8 cellular contexts compared by ENCODE assay signal in the genomic region with DNA sequence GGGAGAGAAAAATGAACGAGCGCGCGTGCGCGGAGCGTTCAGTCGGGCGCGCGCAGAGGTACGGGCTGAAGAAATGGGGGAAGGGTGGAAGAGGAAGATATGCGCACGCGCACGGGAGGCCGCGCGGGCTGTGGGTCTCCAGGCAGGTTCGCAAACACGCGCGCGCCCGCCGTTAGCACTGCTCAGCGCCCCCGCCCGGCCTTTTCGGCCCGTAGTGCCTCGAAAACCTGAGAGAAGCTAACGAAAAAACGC. TPM values are rescaled to one million over a fixed set of nuclear protein-coding genes. Genes with fewer than 3 reads are reported as not detected.
DNase-seq lines count a peak whose midpoint lies in the region; ATAC-seq and TF ChIP-seq lines count a peak whose summit lies in the region.

No MANE protein-coding gene starts in this region.

- TSS peak; percentile 65 for BruUV-seq in IMR-90 (replicated peaks; lab: Mats Ljungman, UMichigan)

- TF ChIP-seq RAD21 in IMR-90 (IDR thresholded peaks at IDR 0.05; ENCODE audit: low read length): no peak

- peak overlapping the region; percentile 94 for H2BK5ac ChIP-seq in IMR-90 (ENCODE audit: low read depth, low read length, poor library complexity, severe bottlenecking)

- H3K36me3 ChIP-seq in IMR-90 (ENCODE audit: control insufficient read depth, insufficient read depth, low read length) (no peaks in the 10 kb centered on the region), OCI-LY1 (ENCODE audit: insufficient read depth, low read length) (peaks cover 38% of the 10 kb centered on the region), mucosa of rectum (ENCODE audit: control insufficient read depth in 2 of 2, insufficient read depth in 2 of 2, low read length in 2 of 2) (no peaks in the 10 kb centered on the region)

- H4K91ac ChIP-seq in IMR-90 (ENCODE audit: insufficient read depth, low read depth, low read length): peak overlapping the region; percentile 98

- H3K9me1 ChIP-seq in IMR-90 (ENCODE audit: insufficient read depth, low read length): peaks cover 3% of the 10 kb centered on the region

- POLR2A ChIA-PET in IMR-90 (lab: Charles Lee; ENCODE audit: unreplicated experiment): interaction anchor here (1.6 kb wide), 1 partner anchor 39 kb away, joined by 8 read pairs; the partner anchor contains the start of gene MTFR2

- 2% methylated on average over 28 of the region's 34 CpGs; no CpG with 5 or more reads in 1 of the 2 experiments for WGBS in IMR-90 (ENCODE audit: extremely low coverage in 2 of 2, insufficient read length in 1 of 2), 2 experiments

- H3K56ac ChIP-seq in IMR-90 (ENCODE audit: extremely low read depth, insufficient read depth, low read length): peak overlapping the region; percentile 94

- peak overlapping the region; percentile 95 for H3K9ac ChIP-seq in IMR-90 (ENCODE audit: low read depth, low read length)
- H3K9ac ChIP-seq in OCI-LY1 (ENCODE audit: low read length): peak overlapping the region; percentile 99
- H3K9ac ChIP-seq in mucosa of rectum (ENCODE audit: low read depth in 1 of 2, low read length in 2 of 2): peak overlapping the region; percentile 99 to 100

- peak overlapping the region; percentile 92 for H3K27ac ChIP-seq in IMR-90 (ENCODE audit: insufficient read depth, low read length)
- peak overlapping the region; percentile 97 for H3K27ac ChIP-seq in OCI-LY1 (ENCODE audit: low read depth, low read length, poor library complexity, severe bottlenecking)
- H3K27ac ChIP-seq in mucosa of rectum (ENCODE audit: low read depth in 2 of 2, low read length in 2 of 2): peak overlapping the region; percentile 100

- H3K4ac ChIP-seq in IMR-90 (ENCODE audit: low read depth, low read length): peak overlapping the region; percentile 98

- TF ChIP-seq POLR2A in IMR-90 (IDR thresholded peaks at IDR 0.05; ENCODE audit: low read depth, low read length) (no peak), erythroblast (IDR thresholded peaks at IDR 0.05; ENCODE audit: low read length) (no peak)

- H3K9me3 ChIP-seq in IMR-90 (ENCODE audit: control insufficient read depth, insufficient read depth, low read length): no peaks in the 10 kb centered on the region
- no peaks in the 10 kb centered on the region for H3K9me3 ChIP-seq in OCI-LY1 (ENCODE audit: low read length)
- H3K9me3 ChIP-seq in mucosa of rectum (ENCODE audit: control insufficient read depth in 2 of 2, low read length in 2 of 2): no peaks in the 10 kb centered on the region

- intact Hi-C loops in IMR-90 (cut with micrococcal nuclease): loop anchor here (5.0 kb wide), 1 partner anchor 503 kb away; the partner anchor contains the start of gene MAP3K5

- peak overlapping the region; percentile 17; the same call in 1 of the 3 replicates for H2BK15ac ChIP-seq in IMR-90 (ENCODE audit: low read depth, low read length)

- H3K18ac ChIP-seq in IMR-90 (ENCODE audit: low read depth, low read length): peak overlapping the region; percentile 86

- CTCF ChIA-PET in IMR-90 (lab: Yijun Ruan, JAX): interaction anchor here (1.1 kb wide), 1 partner anchor 38 kb away, joined by 3 read pairs; no protein-coding TSS in a partner anchor

- H3K27me3 ChIP-seq in IMR-90 (ENCODE audit: control insufficient read depth, insufficient read depth, low read length): no peaks in the 10 kb centered on the region
- H3K27me3 ChIP-seq in OCI-LY1 (ENCODE audit: insufficient read depth, low read length): no peaks in the 10 kb centered on the region
- no peaks in the 10 kb centered on the region for H3K27me3 ChIP-seq in mucosa of rectum (ENCODE audit: control insufficient read depth in 2 of 2, insufficient read depth in 2 of 2, low read length in 2 of 2)

- H2AK5ac ChIP-seq in IMR-90 (ENCODE audit: low read depth, low read length): peak overlapping the region; percentile 95

- peaks cover 48% of the 10 kb centered on the region for H3K79me2 ChIP-seq in OCI-LY1 (ENCODE audit: insufficient read depth, low read length)

- in situ Hi-C loops in IMR-90 (cut with MboI; ENCODE audit: low sequenced_read_pairs): loop anchor here (25.0 kb wide), 1 partner anchor 498 kb away; the partner anchor contains the start of gene MAP3K5

- H4K20me1 ChIP-seq in IMR-90 (ENCODE audit: insufficient read depth, low read length) (peaks cover 52% of the 10 kb centered on the region), OCI-LY1 (ENCODE audit: insufficient read depth, low read length) (peaks cover 6% of the 10 kb centered on the region)

- peak overlapping the region; percentile 92 to 99 for H4K8ac ChIP-seq in IMR-90 (ENCODE audit: low read depth in 2 of 2, low read length in 2 of 2)

- H3K9me2 ChIP-seq in OCI-LY1 (ENCODE audit: low read depth, low read length): no peaks in the 10 kb centered on the region

- H3K4me2 ChIP-seq in IMR-90 (ENCODE audit: low read depth, low read length): peak overlapping the region; percentile 77
- H3K4me2 ChIP-seq in OCI-LY1 (ENCODE audit: low read length): peak overlapping the region; percentile 85

- peaks cover 0 to 16% of the 10 kb centered on the region in 2 experiments; a peak in 2 of 4 replicates for H3K79me1 ChIP-seq in IMR-90 (ENCODE audit: low read depth in 1 of 2, low read length in 2 of 2)

- TF ChIP-seq CTCF in IMR-90 (conservative IDR thresholded peaks at IDR 0.05; ENCODE audit: low read depth, low read length): 0 out of 2 replicates have a peak, but pooled peaks have one; percentile 3
- no peak for TF ChIP-seq CTCF in OCI-LY1 (IDR thresholded peaks at IDR 0.05; ENCODE audit: low read length)

- H3K4me1 ChIP-seq in IMR-90 (ENCODE audit: control insufficient read depth, insufficient read depth, low read length) (peaks cover 7% of the 10 kb centered on the region), OCI-LY1 (ENCODE audit: insufficient read depth, low read length, severe bottlenecking) (peaks cover 57% of the 10 kb centered on the region), mucosa of rectum (ENCODE audit: control insufficient read depth in 2 of 2, insufficient read depth in 2 of 2, low read length in 2 of 2) (peaks cover 25 to 29% of the 10 kb centered on the region in 2 donors)

- peak overlapping the region; percentile 66 for H2BK120ac ChIP-seq in IMR-90 (ENCODE audit: low read depth, low read length)

- no peaks in the 10 kb centered on the region for H3F3A ChIP-seq in OCI-LY1 (ENCODE audit: insufficient read depth, low read length)

- H2AFZ ChIP-seq in IMR-90 (replicated peaks; ENCODE audit: low read length, poor library complexity): peak overlapping the region; percentile 87
- no peak overlapping the region for H2AFZ ChIP-seq in OCI-LY1 (ENCODE audit: low read length)

- H3K14ac ChIP-seq in IMR-90 (replicated peaks; ENCODE audit: low read depth, low read length): peak overlapping the region; percentile 99

- peak overlapping the region; percentile 99 for H2AK9ac ChIP-seq in IMR-90 (replicated peaks; ENCODE audit: low read depth, low read length, poor library complexity)

- no peak overlapping the region for H2BK20ac ChIP-seq in IMR-90 (ENCODE audit: low read depth, low read length)

- H3K4me3 ChIP-seq in IMR-90 (ENCODE audit: insufficient read depth, low read depth, low read length): peak overlapping the region; percentile 71
- peak overlapping the region; percentile 89 for H3K4me3 ChIP-seq in OCI-LY1 (ENCODE audit: low read depth, low read length, poor library complexity, severe bottlenecking)
- peak overlapping the region; percentile 88 to 100 for H3K4me3 ChIP-seq in mucosa of rectum (ENCODE audit: low read length in 2 of 2)

- DNase-seq in CMK (ENCODE audit: low read depth) (peak; percentile 78), IMR-90 (peak; percentile 86), erythroblast (lab: John Stamatoyannopoulos, UW) (peak; percentile 95 to 98)
- DNase-seq in activated T-cell treated with anti-CD3 and anti-CD28 coated beads, Interleukin-2, amount 50 U/mL, for 1 hour: peak; percentile 92
- peak; percentile 85 for DNase-seq in stimulated activated CD8-positive, alpha-beta memory T cell treated with anti-CD3 and anti-CD28 coated beads, Interleukin-4, amount 100 ng/mL, for 24 hours (ENCODE audit: low read depth)

- H3K23ac ChIP-seq in IMR-90 (ENCODE audit: low read depth, low read length): peak overlapping the region; percentile 93

- dilution Hi-C loops in IMR-90 (cut with HindIII; ENCODE audit: low sequenced_read_pairs, unreplicated experiment): no loop called here

- ATAC-seq in GM21515 (IDR thresholded peaks at IDR 0.05; ENCODE audit: unreplicated experiment): peak; percentile 43
- peak; percentile 68 for ATAC-seq in IMR-90 (ENCODE audit: low read depth)

- H4K5ac ChIP-seq in IMR-90 (ENCODE audit: low read depth, low read length): peak overlapping the region; percentile 75

TF ChIP-seq in IMR-90, 13 proteins besides CTCF, POLR2A, EP300 and RAD21:
- TF ChIP-seq MXI1 (IDR thresholded peaks at IDR 0.05; ENCODE audit: borderline replicate concordance, low read depth, low read length) (0 out of 2 replicates have a peak, but pooled peaks have one; percentile 20), NFE2L2 (IDR thresholded peaks at IDR 0.05; ENCODE audit: low read depth, low read length) (no peak), BHLHE40 (IDR thresholded peaks at IDR 0.05; ENCODE audit: low read depth, low read length) (peak; percentile 9; the same call in 1 of the 2 replicates), CHD1 (IDR thresholded peaks at IDR 0.05; ENCODE audit: low read depth, low read length) (no peak)

RNA-seq across cellular contexts. Expression of gene BCLAF1, which starts 0.4 kb away (rescaled TPM):
- 141 and 142 TPM in 2 replicates for total RNA-seq in IMR-90 (2012; rRNA removed)
- polyA plus RNA-seq in IMR-90 (2012; rRNA removed): 33.4 and 34.0 TPM in 2 replicates
- 4.1 and 5.6 TPM in 2 replicates for polyA plus RNA-seq in IMR-90 (2012; cell fraction: cytosol; rRNA removed)
- 4.8 and 57.8 TPM in 2 replicates for polyA plus RNA-seq in IMR-90 (2012; cell fraction: nucleus; rRNA removed; ENCODE audit: low replicate concordance)

RNA-seq across cellular contexts. Expression of gene MTFR2, which starts 39.1 kb away (rescaled TPM):
- total RNA-seq in IMR-90 (2012; rRNA removed): 0.72 and 1.9 TPM in 2 replicates
- polyA plus RNA-seq in IMR-90 (2012; rRNA removed): 6.0 and 7.2 TPM in 2 replicates
- polyA plus RNA-seq in IMR-90 (2012; cell fraction: cytosol; rRNA removed): 2.5 and 6.4 TPM in 2 replicates
- 1.6 and 4.7 TPM in 2 replicates for polyA plus RNA-seq in IMR-90 (2012; cell fraction: nucleus; rRNA removed; ENCODE audit: low replicate concordance)

Comparison
In these comparisons a context has a peak if more than half of its experiments do, and no peak if none do; other contexts are left out.
1. Peak in every context shown above with its lines: DNase-seq, ATAC-seq, H3K4me3 ChIP-seq and H3K27ac ChIP-seq.